ENCODE assay signal across 1 cellular context in the genomic region with DNA sequence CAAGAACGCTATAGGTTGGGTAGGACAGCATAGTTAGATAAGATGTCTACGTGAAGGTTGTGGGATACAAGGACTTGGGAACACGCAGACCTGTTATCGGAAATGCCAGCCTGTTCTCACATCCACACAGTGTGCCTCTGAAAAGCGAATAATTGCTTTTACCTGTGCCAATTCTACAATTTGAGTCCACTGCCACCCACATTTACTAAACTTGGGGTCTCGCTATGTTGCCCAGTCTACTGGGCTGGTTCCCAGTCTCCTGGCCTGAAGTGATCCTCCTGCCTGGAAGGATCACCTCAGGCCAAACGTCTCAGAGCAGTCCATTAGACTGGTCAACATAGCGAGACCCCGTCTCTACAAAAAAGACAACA.
TF ChIP-seq lines count a peak whose summit lies in the region.

No MANE protein-coding gene starts in this region.

TF ChIP-seq in HCT116, 20 proteins besides CTCF, POLR2A, EP300 and RAD21 (continued from another document):
- TF ChIP-seq REST (IDR thresholded peaks at IDR 0.05; ENCODE audit: low read depth): no peak
- no peak for TF ChIP-seq ZNF274 (IDR thresholded peaks at IDR 0.05; ENCODE audit: low read depth, low read length)
- no peak for TF ChIP-seq EGR1 (IDR thresholded peaks at IDR 0.05; ENCODE audit: low read depth)
- TF ChIP-seq, protein P1, sequence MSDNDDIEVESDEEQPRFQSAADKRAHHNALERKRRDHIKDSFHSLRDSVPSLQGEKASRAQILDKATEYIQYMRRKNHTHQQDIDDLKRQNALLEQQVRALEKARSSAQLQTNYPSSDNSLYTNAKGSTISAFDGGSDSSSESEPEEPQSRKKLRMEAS (IDR thresholded peaks at IDR 0.05): no peak
- TF ChIP-seq TCF7L2 (IDR thresholded peaks at IDR 0.05; ENCODE audit: borderline replicate concordance, extremely low read depth, insufficient read depth, insufficient read length): no peak
- TF ChIP-seq JUND (IDR thresholded peaks at IDR 0.05): no peak
- no peak for TF ChIP-seq CEBPB (IDR thresholded peaks at IDR 0.05; ENCODE audit: low read depth)
